Comparison of ENCODE assay signal across 9 cellular contexts in the genomic region with DNA sequence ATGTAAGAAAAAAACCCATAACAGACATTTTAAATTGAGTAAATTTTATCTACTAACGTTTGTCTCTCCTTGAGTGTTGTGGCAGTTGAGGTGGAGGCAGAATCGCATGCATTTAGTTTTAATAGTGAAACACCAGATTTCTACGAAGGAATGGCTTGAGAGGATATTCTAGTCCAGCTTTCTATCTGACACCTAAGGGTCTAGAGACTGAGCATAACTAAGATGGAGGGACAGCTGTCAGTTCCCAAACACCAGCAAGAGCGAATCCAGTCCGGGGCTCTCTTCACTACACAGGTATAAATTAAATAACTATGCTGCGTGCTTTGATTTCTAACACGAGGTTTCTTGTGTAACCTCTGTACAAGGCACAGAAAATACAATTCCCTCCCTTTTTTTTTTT. TPM values are rescaled to one million over a fixed set of nuclear protein-coding genes. Genes with fewer than 3 reads are reported as not detected.
DNase-seq lines count a peak whose midpoint lies in the region; ATAC-seq, FAIRE-seq and TF ChIP-seq lines count a peak whose summit lies in the region.
"Had no signal": no experiment of that assay in that cellular context is flagged by ENCODE, and none has a peak within 500 bp of the region (broad histone marks: within the 10 kb centered on the region; RNA-seq: fewer than 3 reads in every experiment).

No MANE protein-coding gene starts in this region.

- H3K27ac ChIP-seq in right atrium auricular region (peak overlapping the region; percentile 37 to 99), right lobe of liver (no peak overlapping the region)

- H3K4me3 Mint-ChIP-seq in activated T-helper 1 cell treated with anti-CD3 and anti-CD28 coated beads, Interleukin-12 subunit alpha, Interleukin-12 subunit beta, Interleukin-2, Interleukin-4 antibody, amounts not matched to agents 30 ng/mL and 10 ng/mL and 1 ng/mL, durations not matched to agents 14 hours and 24 hours and 36 hours = peak overlapping the region; percentile 94
- peak overlapping the region; percentile 97 for H3K4me3 Mint-ChIP-seq in type B pancreatic cell

- no peak for DNase-seq in right atrium auricular region (ENCODE audit: low spot score)
- DNase-seq in left cardiac atrium = no peak
- DNase-seq in activated T-helper 1 cell treated with anti-CD3 and anti-CD28 coated beads, Interleukin-12 subunit alpha, Interleukin-12 subunit beta, Interleukin-2, Interleukin-4 antibody, amounts not matched to agents 30 ng/mL and 10 ng/mL and 1 ng/mL, durations not matched to agents 14 hours and 24 hours and 36 hours (ENCODE audit: low spot score) = no peak
- DNase-seq in right lobe of liver = no peak
- DNase-seq in type B pancreatic cell (ENCODE audit: extremely low spot score, unreplicated experiment) = no peak
- DNase-seq in sciatic nerve (ENCODE audit: low spot score) = no peak
- DNase-seq in GM19239 (ENCODE audit: insufficient read length, low spot score) = no peak

- TF ChIP-seq POLR2A in right lobe of liver (IDR thresholded peaks at IDR 0.05) = no peak

- H3K9me3 ChIP-seq in right atrium auricular region (no peaks in the 10 kb centered on the region), right lobe of liver (no peaks in the 10 kb centered on the region)

- WGBS in right lobe of liver (ENCODE audit: insufficient coverage, low coverage, low lambda C conversion rate, missing lambda C conversion rate) = 61% methylated on average over 7 of the region's 7 CpGs

- H3K4me1 ChIP-seq in right atrium auricular region (peaks cover 0 to 55% of the 10 kb centered on the region in 2 donors), right lobe of liver (peaks cover 0 to 35% (median 9%) of the 10 kb centered on the region in 4 donors)

- intact Hi-C loops in left cardiac atrium (cut with DNase I) (no loop called here), right lobe of liver (cut with DNase I) (no loop called here), sciatic nerve (cut with DNase I) (no loop called here)
- intact Hi-C loops in activated T-helper 1 cell treated with anti-CD3 and anti-CD28 coated beads, Interleukin-12 subunit alpha, Interleukin-12 subunit beta, Interleukin-2, Interleukin-4 antibody, amounts not matched to agents 30 ng/mL and 10 ng/mL and 1 ng/mL, durations not matched to agents 14 hours and 24 hours and 36 hours (cut with micrococcal nuclease) = loop anchor here (5.0 to 10.0 kb wide), 3 partner anchors 47 to 860 kb away; partner anchors contain the start of gene ZNF510

- H3K27me3 Mint-ChIP-seq in activated T-helper 1 cell treated with anti-CD3 and anti-CD28 coated beads, Interleukin-12 subunit alpha, Interleukin-12 subunit beta, Interleukin-2, Interleukin-4 antibody, amounts not matched to agents 30 ng/mL and 10 ng/mL and 1 ng/mL, durations not matched to agents 14 hours and 24 hours and 36 hours (ENCODE audit: insufficient read depth) = no peaks in the 10 kb centered on the region
- no peaks in the 10 kb centered on the region for H3K27me3 Mint-ChIP-seq in type B pancreatic cell

- peak overlapping the region; percentile 53 for H3K27ac Mint-ChIP-seq in activated T-helper 1 cell treated with anti-CD3 and anti-CD28 coated beads, Interleukin-12 subunit alpha, Interleukin-12 subunit beta, Interleukin-2, Interleukin-4 antibody, amounts not matched to agents 30 ng/mL and 10 ng/mL and 1 ng/mL, durations not matched to agents 14 hours and 24 hours and 36 hours
- H3K27ac Mint-ChIP-seq in type B pancreatic cell = peak overlapping the region; percentile 99

- ATAC-seq in left cardiac atrium = no peak
- ATAC-seq in right lobe of liver = no peak
- ATAC-seq in sciatic nerve = no peak
- ATAC-seq in HG02798 (IDR thresholded peaks at IDR 0.05; ENCODE audit: poor library complexity, unreplicated experiment) = no peak

- FAIRE-seq in GM19239 (lab: Jason Lieb, UNC) = no peak
- FAIRE-seq: bronchial epithelial cell had no signal

- H3K36me3 Mint-ChIP-seq in activated T-helper 1 cell treated with anti-CD3 and anti-CD28 coated beads, Interleukin-12 subunit alpha, Interleukin-12 subunit beta, Interleukin-2, Interleukin-4 antibody, amounts not matched to agents 30 ng/mL and 10 ng/mL and 1 ng/mL, durations not matched to agents 14 hours and 24 hours and 36 hours (ENCODE audit: low read depth) = peaks cover 20% of the 10 kb centered on the region
- no peaks in the 10 kb centered on the region for H3K36me3 Mint-ChIP-seq in type B pancreatic cell

- H3K27me3 ChIP-seq in right atrium auricular region (no peaks in the 10 kb centered on the region), right lobe of liver (no peaks in the 10 kb centered on the region)

- no peaks in the 10 kb centered on the region for H3K9me3 Mint-ChIP-seq in activated T-helper 1 cell treated with anti-CD3 and anti-CD28 coated beads, Interleukin-12 subunit alpha, Interleukin-12 subunit beta, Interleukin-2, Interleukin-4 antibody, amounts not matched to agents 30 ng/mL and 10 ng/mL and 1 ng/mL, durations not matched to agents 14 hours and 24 hours and 36 hours
- H3K9me3 Mint-ChIP-seq in type B pancreatic cell = no peaks in the 10 kb centered on the region

- H3K4me3 ChIP-seq in right atrium auricular region = no peak overlapping the region
- peak overlapping the region in 2 of 3 donors; percentile 88 to 91 for H3K4me3 ChIP-seq in right lobe of liver

- TF ChIP-seq CTCF in right atrium auricular region (IDR thresholded peaks at IDR 0.05) (no peak), right lobe of liver (IDR thresholded peaks at IDR 0.05) (no peak), type B pancreatic cell (conservative IDR thresholded peaks at IDR 0.05) (no peak)

- H3K4me1 Mint-ChIP-seq in activated T-helper 1 cell treated with anti-CD3 and anti-CD28 coated beads, Interleukin-12 subunit alpha, Interleukin-12 subunit beta, Interleukin-2, Interleukin-4 antibody, amounts not matched to agents 30 ng/mL and 10 ng/mL and 1 ng/mL, durations not matched to agents 14 hours and 24 hours and 36 hours (ENCODE audit: low read depth) = peaks cover 60% of the 10 kb centered on the region
- H3K4me1 Mint-ChIP-seq in type B pancreatic cell (ENCODE audit: unreplicated experiment) = peaks cover 37% of the 10 kb centered on the region

- no peaks in the 10 kb centered on the region for H3K36me3 ChIP-seq in right atrium auricular region
- H3K36me3 ChIP-seq in right lobe of liver = no peaks in the 10 kb centered on the region

RNA-seq across cellular contexts. Expression of gene NCBP1, which starts 1.4 kb away (rescaled TPM):
- 10 to 100 TPM; 14.1 to 18.5 TPM for total RNA-seq in right atrium auricular region
- total RNA-seq in left cardiac atrium = 10 to 100 TPM; 22.4 to 22.7 TPM
- 43.2 and 50.5 TPM in 2 replicates for total RNA-seq in activated T-helper 1 cell treated with anti-CD3 and anti-CD28 coated beads, Interleukin-12 subunit alpha, Interleukin-12 subunit beta, Interleukin-2, Interleukin-4 antibody, amounts not matched to agents 30 ng/mL and 10 ng/mL and 1 ng/mL, durations not matched to agents 14 hours and 24 hours and 36 hours
- total RNA-seq in right lobe of liver = 10 to 100 TPM; 10.9 to 15.3 (median 12.5) TPM
- 41.8 and 44.4 TPM in 2 replicates for total RNA-seq in type B pancreatic cell (ENCODE audit: low replicate concordance)
- 24.7 TPM for total RNA-seq in sciatic nerve

RNA-seq across cellular contexts. Expression of gene TSTD2, which starts 1.9 kb away (rescaled TPM):
- 10 to 100 TPM; 13.9 to 14.0 TPM for total RNA-seq in right atrium auricular region
- total RNA-seq in left cardiac atrium = 10 to 100 TPM; 15.5 to 18.6 TPM
- total RNA-seq in activated T-helper 1 cell treated with anti-CD3 and anti-CD28 coated beads, Interleukin-12 subunit alpha, Interleukin-12 subunit beta, Interleukin-2, Interleukin-4 antibody, amounts not matched to agents 30 ng/mL and 10 ng/mL and 1 ng/mL, durations not matched to agents 14 hours and 24 hours and 36 hours = 16.4 and 19.2 TPM in 2 replicates
- total RNA-seq in right lobe of liver = 10 to 100 TPM in 1 of 6 experiments, 1 to 10 TPM in 5; 7.9 to 10.2 (median 9.0) TPM
- total RNA-seq in type B pancreatic cell (ENCODE audit: low replicate concordance) = 17.9 and 24.9 TPM in 2 replicates
- total RNA-seq in sciatic nerve = 29.4 TPM

Comparison
In these comparisons a context has a peak if more than half of its experiments do, and no peak if none do; other contexts are left out.
1. H3K27ac ChIP-seq: peak in right atrium auricular region (2 of 2); none in right lobe of liver (0 of 3).
2. H3K4me3 ChIP-seq: peak in right lobe of liver (2 of 3); none in right atrium auricular region (0 of 2).